In the genomic region with DNA sequence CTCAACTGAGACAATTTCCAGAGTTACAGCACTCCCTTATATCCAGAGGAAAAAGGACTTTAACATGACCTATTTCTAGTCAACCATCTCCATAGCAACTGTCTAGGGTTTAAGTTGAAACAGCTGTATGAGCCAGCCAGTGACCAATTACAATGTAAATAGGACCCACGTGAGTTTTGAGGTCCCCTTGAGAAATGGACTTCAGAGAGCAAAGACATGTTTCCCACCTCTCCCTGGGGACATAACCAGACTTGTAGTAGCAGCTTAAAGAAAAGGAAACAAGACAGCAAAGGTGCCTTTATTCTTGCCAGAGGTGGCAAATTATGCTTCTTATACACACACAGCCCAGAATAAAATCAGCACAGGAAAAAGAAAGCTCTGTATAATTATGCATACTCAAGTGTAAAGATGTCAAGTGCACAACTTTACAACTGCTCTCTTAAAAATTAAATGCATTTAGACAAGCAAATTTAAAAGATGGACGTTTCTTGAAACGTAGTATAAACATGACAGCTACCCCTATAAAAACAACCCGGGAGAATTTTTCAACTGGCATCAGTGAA, we compare ENCODE assay signal across 1 cellular context.
TF ChIP-seq lines count a peak whose summit lies in the region.

No MANE protein-coding gene starts in this region.

TF ChIP-seq in GM12878, 131 proteins besides CTCF, POLR2A, EP300 and RAD21 (continued from another document and continues in another):
- TF ChIP-seq, protein P1, sequence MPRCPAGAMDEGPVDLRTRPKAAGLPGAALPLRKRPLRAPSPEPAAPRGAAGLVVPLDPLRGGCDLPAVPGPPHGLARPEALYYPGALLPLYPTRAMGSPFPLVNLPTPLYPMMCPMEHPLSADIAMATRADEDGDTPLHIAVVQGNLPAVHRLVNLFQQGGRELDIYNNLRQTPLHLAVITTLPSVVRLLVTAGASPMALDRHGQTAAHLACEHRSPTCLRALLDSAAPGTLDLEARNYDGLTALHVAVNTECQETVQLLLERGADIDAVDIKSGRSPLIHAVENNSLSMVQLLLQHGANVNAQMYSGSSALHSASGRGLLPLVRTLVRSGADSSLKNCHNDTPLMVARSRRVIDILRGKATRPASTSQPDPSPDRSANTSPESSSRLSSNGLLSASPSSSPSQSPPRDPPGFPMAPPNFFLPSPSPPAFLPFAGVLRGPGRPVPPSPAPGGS (IDR thresholded peaks at IDR 0.05; ENCODE audit: borderline replicate concordance, insufficient read depth, low read depth, low read length, poor library complexity, severe bottlenecking), result peak; percentile 32
- TF ChIP-seq ZZZ3 (IDR thresholded peaks at IDR 0.05; ENCODE audit: control insufficient read depth, insufficient read length, low read depth), result no peak
- TF ChIP-seq FOS (IDR thresholded peaks at IDR 0.05; ENCODE audit: borderline replicate concordance, extremely low read depth, insufficient read length), result no peak
- no peak for TF ChIP-seq SIX5 (IDR thresholded peaks at IDR 0.05; ENCODE audit: low read depth, low read length, severe bottlenecking)
- no peak for TF ChIP-seq NR2C1 (IDR thresholded peaks at IDR 0.05)
- no peak for TF ChIP-seq CBX5 (IDR thresholded peaks at IDR 0.05; ENCODE audit: low read depth)
- TF ChIP-seq, protein P2, sequence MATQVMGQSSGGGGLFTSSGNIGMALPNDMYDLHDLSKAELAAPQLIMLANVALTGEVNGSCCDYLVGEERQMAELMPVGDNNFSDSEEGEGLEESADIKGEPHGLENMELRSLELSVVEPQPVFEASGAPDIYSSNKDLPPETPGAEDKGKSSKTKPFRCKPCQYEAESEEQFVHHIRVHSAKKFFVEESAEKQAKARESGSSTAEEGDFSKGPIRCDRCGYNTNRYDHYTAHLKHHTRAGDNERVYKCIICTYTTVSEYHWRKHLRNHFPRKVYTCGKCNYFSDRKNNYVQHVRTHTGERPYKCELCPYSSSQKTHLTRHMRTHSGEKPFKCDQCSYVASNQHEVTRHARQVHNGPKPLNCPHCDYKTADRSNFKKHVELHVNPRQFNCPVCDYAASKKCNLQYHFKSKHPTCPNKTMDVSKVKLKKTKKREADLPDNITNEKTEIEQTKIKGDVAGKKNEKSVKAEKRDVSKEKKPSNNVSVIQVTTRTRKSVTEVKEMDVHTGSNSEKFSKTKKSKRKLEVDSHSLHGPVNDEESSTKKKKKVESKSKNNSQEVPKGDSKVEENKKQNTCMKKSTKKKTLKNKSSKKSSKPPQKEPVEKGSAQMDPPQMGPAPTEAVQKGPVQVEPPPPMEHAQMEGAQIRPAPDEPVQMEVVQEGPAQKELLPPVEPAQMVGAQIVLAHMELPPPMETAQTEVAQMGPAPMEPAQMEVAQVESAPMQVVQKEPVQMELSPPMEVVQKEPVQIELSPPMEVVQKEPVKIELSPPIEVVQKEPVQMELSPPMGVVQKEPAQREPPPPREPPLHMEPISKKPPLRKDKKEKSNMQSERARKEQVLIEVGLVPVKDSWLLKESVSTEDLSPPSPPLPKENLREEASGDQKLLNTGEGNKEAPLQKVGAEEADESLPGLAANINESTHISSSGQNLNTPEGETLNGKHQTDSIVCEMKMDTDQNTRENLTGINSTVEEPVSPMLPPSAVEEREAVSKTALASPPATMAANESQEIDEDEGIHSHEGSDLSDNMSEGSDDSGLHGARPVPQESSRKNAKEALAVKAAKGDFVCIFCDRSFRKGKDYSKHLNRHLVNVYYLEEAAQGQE (IDR thresholded peaks at IDR 0.05; ENCODE audit: low read depth, low read length), result no peak
- no peak for TF ChIP-seq EGR1 (IDR thresholded peaks at IDR 0.05; ENCODE audit: borderline replicate concordance in 1 of 2, low read depth in 2 of 2, low read length in 2 of 2)
- TF ChIP-seq, protein P3, sequence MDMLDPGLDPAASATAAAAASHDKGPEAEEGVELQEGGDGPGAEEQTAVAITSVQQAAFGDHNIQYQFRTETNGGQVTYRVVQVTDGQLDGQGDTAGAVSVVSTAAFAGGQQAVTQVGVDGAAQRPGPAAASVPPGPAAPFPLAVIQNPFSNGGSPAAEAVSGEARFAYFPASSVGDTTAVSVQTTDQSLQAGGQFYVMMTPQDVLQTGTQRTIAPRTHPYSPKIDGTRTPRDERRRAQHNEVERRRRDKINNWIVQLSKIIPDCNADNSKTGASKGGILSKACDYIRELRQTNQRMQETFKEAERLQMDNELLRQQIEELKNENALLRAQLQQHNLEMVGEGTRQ (IDR thresholded peaks at IDR 0.05; ENCODE audit: borderline replicate concordance, low read depth, low read length), result peak; percentile 57
- TF ChIP-seq JUND (IDR thresholded peaks at IDR 0.05; ENCODE audit: low read depth, low read length), result no peak
- no peak for TF ChIP-seq LARP7 (IDR thresholded peaks at IDR 0.05)
- TF ChIP-seq, protein P4, sequence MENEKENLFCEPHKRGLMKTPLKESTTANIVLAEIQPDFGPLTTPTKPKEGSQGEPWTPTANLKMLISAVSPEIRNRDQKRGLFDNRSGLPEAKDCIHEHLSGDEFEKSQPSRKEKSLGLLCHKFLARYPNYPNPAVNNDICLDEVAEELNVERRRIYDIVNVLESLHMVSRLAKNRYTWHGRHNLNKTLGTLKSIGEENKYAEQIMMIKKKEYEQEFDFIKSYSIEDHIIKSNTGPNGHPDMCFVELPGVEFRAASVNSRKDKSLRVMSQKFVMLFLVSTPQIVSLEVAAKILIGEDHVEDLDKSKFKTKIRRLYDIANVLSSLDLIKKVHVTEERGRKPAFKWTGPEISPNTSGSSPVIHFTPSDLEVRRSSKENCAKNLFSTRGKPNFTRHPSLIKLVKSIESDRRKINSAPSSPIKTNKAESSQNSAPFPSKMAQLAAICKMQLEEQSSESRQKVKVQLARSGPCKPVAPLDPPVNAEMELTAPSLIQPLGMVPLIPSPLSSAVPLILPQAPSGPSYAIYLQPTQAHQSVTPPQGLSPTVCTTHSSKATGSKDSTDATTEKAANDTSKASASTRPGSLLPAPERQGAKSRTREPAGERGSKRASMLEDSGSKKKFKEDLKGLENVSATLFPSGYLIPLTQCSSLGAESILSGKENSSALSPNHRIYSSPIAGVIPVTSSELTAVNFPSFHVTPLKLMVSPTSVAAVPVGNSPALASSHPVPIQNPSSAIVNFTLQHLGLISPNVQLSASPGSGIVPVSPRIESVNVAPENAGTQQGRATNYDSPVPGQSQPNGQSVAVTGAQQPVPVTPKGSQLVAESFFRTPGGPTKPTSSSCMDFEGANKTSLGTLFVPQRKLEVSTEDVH (IDR thresholded peaks at IDR 0.05; ENCODE audit: low read depth, partially characterized antibody), result no peak
- TF ChIP-seq, protein P5, sequence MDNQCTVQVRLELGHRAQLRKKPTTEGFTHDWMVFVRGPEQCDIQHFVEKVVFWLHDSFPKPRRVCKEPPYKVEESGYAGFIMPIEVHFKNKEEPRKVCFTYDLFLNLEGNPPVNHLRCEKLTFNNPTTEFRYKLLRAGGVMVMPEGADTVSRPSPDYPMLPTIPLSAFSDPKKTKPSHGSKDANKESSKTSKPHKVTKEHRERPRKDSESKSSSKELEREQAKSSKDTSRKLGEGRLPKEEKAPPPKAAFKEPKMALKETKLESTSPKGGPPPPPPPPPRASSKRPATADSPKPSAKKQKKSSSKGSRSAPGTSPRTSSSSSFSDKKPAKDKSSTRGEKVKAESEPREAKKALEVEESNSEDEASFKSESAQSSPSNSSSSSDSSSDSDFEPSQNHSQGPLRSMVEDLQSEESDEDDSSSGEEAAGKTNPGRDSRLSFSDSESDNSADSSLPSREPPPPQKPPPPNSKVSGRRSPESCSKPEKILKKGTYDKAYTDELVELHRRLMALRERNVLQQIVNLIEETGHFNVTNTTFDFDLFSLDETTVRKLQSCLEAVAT (IDR thresholded peaks at IDR 0.05), result peak; percentile 78
- no peak for TF ChIP-seq CHD2 (IDR thresholded peaks at IDR 0.05; ENCODE audit: borderline replicate concordance, low read depth, low read length)
- no peak for TF ChIP-seq NFIC (IDR thresholded peaks at IDR 0.05; ENCODE audit: low read depth, low read length)
- no peak for TF ChIP-seq PAX5 (IDR thresholded peaks at IDR 0.05; ENCODE audit: borderline replicate concordance, low read depth, low read length)
- TF ChIP-seq BMI1 (IDR thresholded peaks at IDR 0.05; ENCODE audit: borderline replicate concordance), result peak; percentile 96
- no peak for TF ChIP-seq SIN3A (IDR thresholded peaks at IDR 0.05; ENCODE audit: low read depth, low read length)
- TF ChIP-seq, protein P6, sequence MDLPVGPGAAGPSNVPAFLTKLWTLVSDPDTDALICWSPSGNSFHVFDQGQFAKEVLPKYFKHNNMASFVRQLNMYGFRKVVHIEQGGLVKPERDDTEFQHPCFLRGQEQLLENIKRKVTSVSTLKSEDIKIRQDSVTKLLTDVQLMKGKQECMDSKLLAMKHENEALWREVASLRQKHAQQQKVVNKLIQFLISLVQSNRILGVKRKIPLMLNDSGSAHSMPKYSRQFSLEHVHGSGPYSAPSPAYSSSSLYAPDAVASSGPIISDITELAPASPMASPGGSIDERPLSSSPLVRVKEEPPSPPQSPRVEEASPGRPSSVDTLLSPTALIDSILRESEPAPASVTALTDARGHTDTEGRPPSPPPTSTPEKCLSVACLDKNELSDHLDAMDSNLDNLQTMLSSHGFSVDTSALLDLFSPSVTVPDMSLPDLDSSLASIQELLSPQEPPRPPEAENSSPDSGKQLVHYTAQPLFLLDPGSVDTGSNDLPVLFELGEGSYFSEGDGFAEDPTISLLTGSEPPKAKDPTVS (IDR thresholded peaks at IDR 0.05; ENCODE audit: low read depth, low read length), result no peak
- TF ChIP-seq, protein P7, sequence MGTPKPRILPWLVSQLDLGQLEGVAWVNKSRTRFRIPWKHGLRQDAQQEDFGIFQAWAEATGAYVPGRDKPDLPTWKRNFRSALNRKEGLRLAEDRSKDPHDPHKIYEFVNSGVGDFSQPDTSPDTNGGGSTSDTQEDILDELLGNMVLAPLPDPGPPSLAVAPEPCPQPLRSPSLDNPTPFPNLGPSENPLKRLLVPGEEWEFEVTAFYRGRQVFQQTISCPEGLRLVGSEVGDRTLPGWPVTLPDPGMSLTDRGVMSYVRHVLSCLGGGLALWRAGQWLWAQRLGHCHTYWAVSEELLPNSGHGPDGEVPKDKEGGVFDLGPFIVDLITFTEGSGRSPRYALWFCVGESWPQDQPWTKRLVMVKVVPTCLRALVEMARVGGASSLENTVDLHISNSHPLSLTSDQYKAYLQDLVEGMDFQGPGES (IDR thresholded peaks at IDR 0.05), result no peak
- TF ChIP-seq TCF3 (IDR thresholded peaks at IDR 0.05; ENCODE audit: borderline replicate concordance, insufficient read depth, low read depth, low read length), result no peak
- TF ChIP-seq RELA (IDR thresholded peaks at IDR 0.05; ENCODE audit: borderline replicate concordance, partially characterized antibody), result no peak
- TF ChIP-seq, protein P8, sequence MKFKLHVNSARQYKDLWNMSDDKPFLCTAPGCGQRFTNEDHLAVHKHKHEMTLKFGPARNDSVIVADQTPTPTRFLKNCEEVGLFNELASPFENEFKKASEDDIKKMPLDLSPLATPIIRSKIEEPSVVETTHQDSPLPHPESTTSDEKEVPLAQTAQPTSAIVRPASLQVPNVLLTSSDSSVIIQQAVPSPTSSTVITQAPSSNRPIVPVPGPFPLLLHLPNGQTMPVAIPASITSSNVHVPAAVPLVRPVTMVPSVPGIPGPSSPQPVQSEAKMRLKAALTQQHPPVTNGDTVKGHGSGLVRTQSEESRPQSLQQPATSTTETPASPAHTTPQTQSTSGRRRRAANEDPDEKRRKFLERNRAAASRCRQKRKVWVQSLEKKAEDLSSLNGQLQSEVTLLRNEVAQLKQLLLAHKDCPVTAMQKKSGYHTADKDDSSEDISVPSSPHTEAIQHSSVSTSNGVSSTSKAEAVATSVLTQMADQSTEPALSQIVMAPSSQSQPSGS (IDR thresholded peaks at IDR 0.05; ENCODE audit: low read length), result no peak
- no peak; the same call in 1 of the 2 replicates for TF ChIP-seq TCF7 (IDR thresholded peaks at IDR 0.05; ENCODE audit: borderline replicate concordance)
- no peak for TF ChIP-seq HCFC1 (IDR thresholded peaks at IDR 0.05; ENCODE audit: low read length)
- TF ChIP-seq PAX8 (IDR thresholded peaks at IDR 0.05), result no peak
- TF ChIP-seq MEF2A (IDR thresholded peaks at IDR 0.05; ENCODE audit: insufficient read depth, low read depth, low read length), result peak; percentile 31; the same call in 1 of the 2 replicates
- no peak for TF ChIP-seq SMC3 (IDR thresholded peaks at IDR 0.05; ENCODE audit: borderline replicate concordance, low read length)
- TF ChIP-seq SMAD1 (IDR thresholded peaks at IDR 0.05; ENCODE audit: low read depth, partially characterized antibody), result peak; percentile 32
- no peak for TF ChIP-seq CBX3 (IDR thresholded peaks at IDR 0.05; ENCODE audit: borderline replicate concordance, low read depth)
- TF ChIP-seq SMARCA5 (IDR thresholded peaks at IDR 0.05), result no peak
- TF ChIP-seq, protein P9, sequence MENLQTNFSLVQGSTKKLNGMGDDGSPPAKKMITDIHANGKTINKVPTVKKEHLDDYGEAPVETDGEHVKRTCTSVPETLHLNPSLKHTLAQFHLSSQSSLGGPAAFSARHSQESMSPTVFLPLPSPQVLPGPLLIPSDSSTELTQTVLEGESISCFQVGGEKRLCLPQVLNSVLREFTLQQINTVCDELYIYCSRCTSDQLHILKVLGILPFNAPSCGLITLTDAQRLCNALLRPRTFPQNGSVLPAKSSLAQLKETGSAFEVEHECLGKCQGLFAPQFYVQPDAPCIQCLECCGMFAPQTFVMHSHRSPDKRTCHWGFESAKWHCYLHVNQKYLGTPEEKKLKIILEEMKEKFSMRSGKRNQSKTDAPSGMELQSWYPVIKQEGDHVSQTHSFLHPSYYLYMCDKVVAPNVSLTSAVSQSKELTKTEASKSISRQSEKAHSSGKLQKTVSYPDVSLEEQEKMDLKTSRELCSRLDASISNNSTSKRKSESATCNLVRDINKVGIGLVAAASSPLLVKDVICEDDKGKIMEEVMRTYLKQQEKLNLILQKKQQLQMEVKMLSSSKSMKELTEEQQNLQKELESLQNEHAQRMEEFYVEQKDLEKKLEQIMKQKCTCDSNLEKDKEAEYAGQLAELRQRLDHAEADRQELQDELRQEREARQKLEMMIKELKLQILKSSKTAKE (IDR thresholded peaks at IDR 0.05; ENCODE audit: low read depth, poor library complexity, severe bottlenecking), result peak; percentile 74
- TF ChIP-seq FOXM1 (IDR thresholded peaks at IDR 0.05; ENCODE audit: low read depth, low read length), result 0 out of 2 replicates have a peak, but pooled peaks have one; percentile 12
- TF ChIP-seq TCF12 (IDR thresholded peaks at IDR 0.05; ENCODE audit: low read depth, low read length), result peak; percentile 60; the same call in 1 of the 2 replicates
- TF ChIP-seq, protein P10, sequence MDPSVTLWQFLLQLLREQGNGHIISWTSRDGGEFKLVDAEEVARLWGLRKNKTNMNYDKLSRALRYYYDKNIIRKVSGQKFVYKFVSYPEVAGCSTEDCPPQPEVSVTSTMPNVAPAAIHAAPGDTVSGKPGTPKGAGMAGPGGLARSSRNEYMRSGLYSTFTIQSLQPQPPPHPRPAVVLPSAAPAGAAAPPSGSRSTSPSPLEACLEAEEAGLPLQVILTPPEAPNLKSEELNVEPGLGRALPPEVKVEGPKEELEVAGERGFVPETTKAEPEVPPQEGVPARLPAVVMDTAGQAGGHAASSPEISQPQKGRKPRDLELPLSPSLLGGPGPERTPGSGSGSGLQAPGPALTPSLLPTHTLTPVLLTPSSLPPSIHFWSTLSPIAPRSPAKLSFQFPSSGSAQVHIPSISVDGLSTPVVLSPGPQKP (IDR thresholded peaks at IDR 0.05; ENCODE audit: low read depth, low read length), result no peak
- TF ChIP-seq STAT3 (IDR thresholded peaks at IDR 0.05; ENCODE audit: low read depth, low read length), result no peak
- TF ChIP-seq, protein P11, sequence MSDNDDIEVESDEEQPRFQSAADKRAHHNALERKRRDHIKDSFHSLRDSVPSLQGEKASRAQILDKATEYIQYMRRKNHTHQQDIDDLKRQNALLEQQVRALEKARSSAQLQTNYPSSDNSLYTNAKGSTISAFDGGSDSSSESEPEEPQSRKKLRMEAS (IDR thresholded peaks at IDR 0.05; ENCODE audit: low read depth, low read length), result no peak
- TF ChIP-seq ETV6 (conservative IDR thresholded peaks at IDR 0.05 in 1 of 2, IDR thresholded peaks at IDR 0.05 in 1 of 2; ENCODE audit: borderline replicate concordance in 1 of 2, low read depth in 1 of 2), result no peak
